Comparison of ENCODE assay signal across 1 cellular context in genomic region chr20:38286586-38287502, GRCh38.
TF ChIP-seq lines count a peak whose summit lies in the region.

No MANE protein-coding gene starts in this region.

TF ChIP-seq in HCT116, 20 proteins besides CTCF, POLR2A, EP300 and RAD21:
- no peak for TF ChIP-seq CEBPB (IDR thresholded peaks at IDR 0.05; ENCODE audit: low read depth)
- TF ChIP-seq MAX (IDR thresholded peaks at IDR 0.05), result no peak
- no peak for TF ChIP-seq EZH2phosphoT487 (IDR thresholded peaks at IDR 0.05; ENCODE audit: borderline replicate concordance)
- no peak for TF ChIP-seq EZH2 (IDR thresholded peaks at IDR 0.05)
- no peak for TF ChIP-seq YY1 (IDR thresholded peaks at IDR 0.05; ENCODE audit: extremely low read depth, insufficient replicate concordance, low read depth, low read length)
- no peak for TF ChIP-seq POLR2AphosphoS5 (IDR thresholded peaks at IDR 0.05; ENCODE audit: low read depth, low read length)
- TF ChIP-seq, protein P1, sequence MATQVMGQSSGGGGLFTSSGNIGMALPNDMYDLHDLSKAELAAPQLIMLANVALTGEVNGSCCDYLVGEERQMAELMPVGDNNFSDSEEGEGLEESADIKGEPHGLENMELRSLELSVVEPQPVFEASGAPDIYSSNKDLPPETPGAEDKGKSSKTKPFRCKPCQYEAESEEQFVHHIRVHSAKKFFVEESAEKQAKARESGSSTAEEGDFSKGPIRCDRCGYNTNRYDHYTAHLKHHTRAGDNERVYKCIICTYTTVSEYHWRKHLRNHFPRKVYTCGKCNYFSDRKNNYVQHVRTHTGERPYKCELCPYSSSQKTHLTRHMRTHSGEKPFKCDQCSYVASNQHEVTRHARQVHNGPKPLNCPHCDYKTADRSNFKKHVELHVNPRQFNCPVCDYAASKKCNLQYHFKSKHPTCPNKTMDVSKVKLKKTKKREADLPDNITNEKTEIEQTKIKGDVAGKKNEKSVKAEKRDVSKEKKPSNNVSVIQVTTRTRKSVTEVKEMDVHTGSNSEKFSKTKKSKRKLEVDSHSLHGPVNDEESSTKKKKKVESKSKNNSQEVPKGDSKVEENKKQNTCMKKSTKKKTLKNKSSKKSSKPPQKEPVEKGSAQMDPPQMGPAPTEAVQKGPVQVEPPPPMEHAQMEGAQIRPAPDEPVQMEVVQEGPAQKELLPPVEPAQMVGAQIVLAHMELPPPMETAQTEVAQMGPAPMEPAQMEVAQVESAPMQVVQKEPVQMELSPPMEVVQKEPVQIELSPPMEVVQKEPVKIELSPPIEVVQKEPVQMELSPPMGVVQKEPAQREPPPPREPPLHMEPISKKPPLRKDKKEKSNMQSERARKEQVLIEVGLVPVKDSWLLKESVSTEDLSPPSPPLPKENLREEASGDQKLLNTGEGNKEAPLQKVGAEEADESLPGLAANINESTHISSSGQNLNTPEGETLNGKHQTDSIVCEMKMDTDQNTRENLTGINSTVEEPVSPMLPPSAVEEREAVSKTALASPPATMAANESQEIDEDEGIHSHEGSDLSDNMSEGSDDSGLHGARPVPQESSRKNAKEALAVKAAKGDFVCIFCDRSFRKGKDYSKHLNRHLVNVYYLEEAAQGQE (IDR thresholded peaks at IDR 0.05; ENCODE audit: low read depth), result no peak
- TF ChIP-seq ZNF274 (IDR thresholded peaks at IDR 0.05; ENCODE audit: low read depth, low read length), result no peak
- no peak for TF ChIP-seq CBX3 (IDR thresholded peaks at IDR 0.05; ENCODE audit: low read depth)
- no peak for TF ChIP-seq ELF1 (IDR thresholded peaks at IDR 0.05; ENCODE audit: borderline replicate concordance, low read depth)
- TF ChIP-seq ZFX (IDR thresholded peaks at IDR 0.05), result no peak
